In the genomic region with DNA sequence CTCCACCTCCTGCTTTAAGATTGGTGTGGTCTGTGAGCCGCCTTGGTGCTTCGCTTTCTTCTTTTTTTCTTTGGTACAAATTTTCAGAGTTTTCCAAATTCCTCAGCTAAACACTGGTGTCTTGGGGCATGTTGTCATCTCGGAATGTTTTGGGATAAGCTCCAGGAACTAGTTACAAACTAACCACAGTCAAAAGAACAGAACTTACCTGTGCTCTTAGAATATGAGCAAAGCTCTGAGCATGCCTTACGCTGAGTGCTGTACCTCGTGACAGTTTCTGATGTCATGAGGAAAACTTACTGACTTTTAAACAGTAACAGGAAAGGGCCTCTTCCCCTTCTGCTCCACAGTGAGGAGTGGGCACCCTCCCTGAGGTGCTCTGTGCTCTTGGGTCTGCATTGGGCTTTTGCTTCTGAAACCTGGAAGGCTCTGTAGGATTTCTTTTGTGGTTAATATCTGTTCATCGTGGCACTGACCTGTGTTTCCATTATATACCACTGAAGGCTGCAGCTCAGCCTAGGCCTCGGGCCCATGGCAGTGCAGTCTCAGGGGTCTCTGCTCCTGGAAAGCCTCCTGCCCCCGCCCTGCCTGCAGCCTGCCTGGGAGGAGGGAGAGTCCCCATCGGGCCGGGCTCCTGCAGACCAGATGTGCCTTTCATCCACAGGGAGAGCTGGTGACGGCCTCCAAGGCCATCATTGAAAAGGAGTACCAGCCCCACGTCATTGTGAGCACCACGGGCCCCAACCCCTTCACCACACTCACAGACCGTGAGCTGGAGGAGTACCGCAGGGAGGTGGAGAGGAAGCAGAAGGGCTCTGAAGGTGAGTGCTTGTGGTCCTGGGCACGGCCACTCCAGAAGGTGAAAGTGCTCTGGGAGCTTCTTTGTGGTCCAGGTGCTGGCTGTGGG, we compare ENCODE assay signal across 12 cellular contexts. TPM values are rescaled to one million over a fixed set of nuclear protein-coding genes. Genes with fewer than 3 reads are reported as not detected.
DNase-seq lines count a peak whose midpoint lies in the region; ATAC-seq, FAIRE-seq and TF ChIP-seq lines count a peak whose summit lies in the region.
"Had no signal": no experiment of that assay in that cellular context is flagged by ENCODE, and none has a peak within 500 bp of the region (broad histone marks: within the 10 kb centered on the region; RNA-seq: fewer than 3 reads in every experiment).

No MANE protein-coding gene starts in this region.

- peaks cover 10% of the 10 kb centered on the region for H3K4me1 ChIP-seq in body of pancreas

- ATAC-seq in HG03432 (IDR thresholded peaks at IDR 0.05; ENCODE audit: unreplicated experiment) (peak; percentile 44), body of pancreas (peak; percentile 60), sciatic nerve (no peak), HG02884 (IDR thresholded peaks at IDR 0.05; ENCODE audit: unreplicated experiment) (no peak)
- ATAC-seq: HCT116 had no signal

- DNase-seq in T-helper 1 cell (no peak), body of pancreas (no peak), sciatic nerve (ENCODE audit: low spot score) (peak; percentile 36), dedifferentiated amniotic fluid mesenchymal stem cell (ENCODE audit: extremely low spot score) (no peak), urothelium cell line (ENCODE audit: low spot score) (no peak)
- DNase-seq: activated CD4-positive, alpha-beta T cell treated with anti-CD3 and anti-CD28 coated beads, Interleukin-2, amount 50 U/mL, for 48 hours had no signal

- H3K4me3 ChIP-seq in body of pancreas = no peak overlapping the region
- H3K4me3 ChIP-seq: thoracic aorta had no signal

- H3K27ac ChIP-seq in body of pancreas = peak overlapping the region; percentile 14 to 67 (median 56)
- H3K27ac ChIP-seq: 22Rv1, thoracic aorta had no signal

- H3K9me3 ChIP-seq in body of pancreas = no peaks in the 10 kb centered on the region
- H3K9me3 ChIP-seq: thoracic aorta had no signal

- no peaks in the 10 kb centered on the region for H3K27me3 Mint-ChIP-seq in T-helper 1 cell treated with Interleukin-12 subunit alpha and Interleukin-12 subunit beta and Interleukin-4 antibody, amounts not matched to agents 30 μg/mL and 1 μg/mL, for 36 hours (ENCODE audit: low read depth)

- H3K9me3 Mint-ChIP-seq in T-helper 1 cell treated with Interleukin-12 subunit alpha and Interleukin-12 subunit beta and Interleukin-4 antibody, amounts not matched to agents 30 μg/mL and 1 μg/mL, for 36 hours = peaks cover 8% of the 10 kb centered on the region

- H3K27ac Mint-ChIP-seq in T-helper 1 cell treated with Interleukin-12 subunit alpha and Interleukin-12 subunit beta and Interleukin-4 antibody, amounts not matched to agents 30 μg/mL and 1 μg/mL, for 36 hours = peak overlapping the region; percentile 26

- no peak for FAIRE-seq in urothelium cell line (lab: Jason Lieb, UNC)

- peaks cover 20% of the 10 kb centered on the region for H3K4me1 Mint-ChIP-seq in T-helper 1 cell treated with Interleukin-12 subunit alpha and Interleukin-12 subunit beta and Interleukin-4 antibody, amounts not matched to agents 30 μg/mL and 1 μg/mL, for 36 hours (ENCODE audit: low read depth)

- intact Hi-C loops in body of pancreas (cut with DNase I) = no loop called here
- intact Hi-C loops in sciatic nerve (cut with DNase I) = no loop called here

- peaks cover 0 to 15% of the 10 kb centered on the region in 2 donors for H3K36me3 ChIP-seq in body of pancreas (replicated peaks in 1 of 2; ENCODE audit: insufficient read depth in 1 of 2, low read depth in 2 of 2)

- H3K4me3 Mint-ChIP-seq in T-helper 1 cell treated with Interleukin-12 subunit alpha and Interleukin-12 subunit beta and Interleukin-4 antibody, amounts not matched to agents 30 μg/mL and 1 μg/mL, for 36 hours = no peak overlapping the region

- H3K27me3 ChIP-seq in body of pancreas = no peaks in the 10 kb centered on the region

- no peak for TF ChIP-seq CTCF in body of pancreas (IDR thresholded peaks at IDR 0.05)

- TF ChIP-seq POLR2A in body of pancreas (IDR thresholded peaks at IDR 0.05) = no peak

- peaks cover 51% of the 10 kb centered on the region for H3K36me3 Mint-ChIP-seq in T-helper 1 cell treated with Interleukin-12 subunit alpha and Interleukin-12 subunit beta and Interleukin-4 antibody, amounts not matched to agents 30 μg/mL and 1 μg/mL, for 36 hours (ENCODE audit: low read depth)

- WGBS in body of pancreas, 2 donors = 76 to 79% methylated on average over 10 to 16 of the region's 16 CpGs

RNA-seq across cellular contexts. Expression of a gene that starts 48.7 kb away (rescaled TPM):
- total RNA-seq in body of pancreas (10 to 100 TPM; 20.0 to 20.1 TPM), sciatic nerve (20.0 TPM)

RNA-seq across cellular contexts. Expression of a gene that starts 48.9 kb away (rescaled TPM):
- total RNA-seq in body of pancreas = 10 to 100 TPM in 1 of 2 donors, 1 to 10 TPM in 1; 6.5 to 14.5 TPM
- 14.8 TPM for total RNA-seq in sciatic nerve

Comparison
In these comparisons a context has a peak if more than half of its experiments do, and no peak if none do; other contexts are left out.
1. ATAC-seq: peak in HG03432 (single experiment) and body of pancreas (single experiment); none in sciatic nerve (single experiment) and HG02884 (single experiment).